Comparison of ENCODE assay signal across 2 cellular contexts in the genomic region with DNA sequence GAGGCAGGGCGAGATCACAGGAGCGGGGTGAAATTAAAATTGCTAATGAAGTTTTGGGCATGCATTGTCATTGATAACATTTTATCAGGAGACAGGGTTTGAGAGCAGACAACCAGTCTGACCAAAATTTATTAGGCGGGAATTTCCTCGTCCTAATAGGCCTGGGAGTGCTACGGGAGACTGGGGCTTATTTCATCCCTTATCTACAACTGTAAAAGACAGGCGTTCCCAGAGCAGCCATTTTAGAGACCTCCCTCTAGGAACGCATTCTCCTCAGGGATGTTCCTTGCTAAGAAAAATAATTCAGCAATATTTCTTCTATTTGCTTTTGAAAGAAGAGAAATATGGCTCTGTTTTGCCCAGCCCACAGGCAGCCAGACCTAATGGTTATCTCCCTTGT. TPM values are rescaled to one million over a fixed set of nuclear protein-coding genes. Genes with fewer than 3 reads are reported as not detected.
"Had no signal": no experiment of that assay in that cellular context is flagged by ENCODE, and none has a peak within 500 bp of the region (broad histone marks: within the 10 kb centered on the region; RNA-seq: fewer than 3 reads in every experiment).

No MANE protein-coding gene starts in this region.

RNA-seq across cellular contexts. Expression of a gene that starts 40.0 kb away (rescaled TPM):
- total RNA-seq: natural killer cell treated with Interleukin-12 subunit alpha and Interleukin-12 subunit beta and Interleukin-15 and Interleukin-18, amount 100 ng/mL, for 72 hours; pulmonary artery endothelial cell had no signal
